In the genomic region with DNA sequence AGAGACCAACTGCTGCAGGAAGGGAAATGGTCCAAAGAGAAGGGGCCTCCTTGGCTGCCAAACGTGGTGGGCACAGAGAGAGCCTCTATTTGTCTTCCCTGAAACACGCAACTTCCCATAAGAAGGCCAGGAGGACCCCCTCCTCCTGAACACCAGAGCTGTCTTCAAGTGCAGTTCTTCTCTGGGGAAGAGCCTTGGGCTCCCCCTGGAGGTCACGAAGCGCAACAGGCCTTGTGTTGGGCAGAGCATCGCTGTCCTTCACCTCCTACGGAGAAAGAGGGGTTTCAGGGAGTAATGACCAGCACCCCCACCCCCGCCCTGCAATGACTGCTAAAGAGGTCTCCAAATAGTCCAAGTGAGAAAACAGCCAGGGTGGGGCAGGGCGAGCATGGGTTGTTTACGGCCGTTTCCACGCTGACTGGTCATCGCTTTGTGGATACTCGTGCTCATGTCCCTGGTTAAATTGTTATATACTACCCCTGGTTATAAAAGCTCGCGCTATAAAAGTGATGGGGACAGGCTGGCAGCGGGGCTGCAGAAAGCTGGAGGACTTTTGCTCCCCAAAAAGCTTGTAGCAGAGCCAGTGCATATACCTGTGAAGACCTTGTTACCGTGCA, we compare ENCODE assay signal across 8 cellular contexts.
A peak's percentile ranks its signal among the peaks of the same experiment; 100 is the strongest.
DNase-seq lines count a peak whose midpoint lies in the region; ATAC-seq and TF ChIP-seq lines count a peak whose summit lies in the region.

No MANE protein-coding gene starts in this region.

- DNase-seq in NCI-H1105 treated with DMSO at 0.1 percent for 48 hours (lab: John Stamatoyannopoulos, UW) (peak; percentile 21), NCI-H1105 (lab: John Stamatoyannopoulos, UW) (no peak), LoVo (ENCODE audit: low spot score) (peak; percentile 21), glutamatergic neuron (peak; percentile 62)
- DNase-seq in activated CD4-positive, alpha-beta memory T cell treated with anti-CD3 and anti-CD28 coated beads for 36 hours, result peak; percentile 37
- DNase-seq in stimulated activated CD4-positive, alpha-beta T cell treated with anti-CD3 and anti-CD28 coated beads, Interleukin-15, amount 100 ng/mL, for 24 hours, result peak; percentile 42

- H3K27ac Mint-ChIP-seq in activated CD4-positive, alpha-beta memory T cell treated with anti-CD3 and anti-CD28 coated beads for 36 hours, result no peak overlapping the region
- no peak overlapping the region for H3K27ac Mint-ChIP-seq in glutamatergic neuron (ENCODE audit: unreplicated experiment)

- no peaks in the 10 kb centered on the region for H3K36me3 Mint-ChIP-seq in activated CD4-positive, alpha-beta memory T cell treated with anti-CD3 and anti-CD28 coated beads for 36 hours
- H3K36me3 Mint-ChIP-seq in glutamatergic neuron (ENCODE audit: unreplicated experiment), result no peaks in the 10 kb centered on the region

- H3K4me3 Mint-ChIP-seq in activated CD4-positive, alpha-beta memory T cell treated with anti-CD3 and anti-CD28 coated beads for 36 hours, result no peak overlapping the region
- no peak overlapping the region for H3K4me3 Mint-ChIP-seq in glutamatergic neuron (ENCODE audit: unreplicated experiment)

- POLR2A ChIA-PET in activated CD4-positive, alpha-beta memory T cell treated with anti-CD3 and anti-CD28 coated beads for 36 hours (lab: Charles Lee), result no interaction called here

- H3K9me3 Mint-ChIP-seq in activated CD4-positive, alpha-beta memory T cell treated with anti-CD3 and anti-CD28 coated beads for 36 hours, result no peaks in the 10 kb centered on the region
- H3K9me3 Mint-ChIP-seq in glutamatergic neuron (ENCODE audit: unreplicated experiment), result no peaks in the 10 kb centered on the region

- ATAC-seq in HG03378 (IDR thresholded peaks at IDR 0.05; ENCODE audit: unreplicated experiment) (no peak), HG02973 (IDR thresholded peaks at IDR 0.05; ENCODE audit: unreplicated experiment) (no peak)

- H3K27me3 Mint-ChIP-seq in activated CD4-positive, alpha-beta memory T cell treated with anti-CD3 and anti-CD28 coated beads for 36 hours, result peaks cover 4% of the 10 kb centered on the region
- peaks cover 3% of the 10 kb centered on the region for H3K27me3 Mint-ChIP-seq in glutamatergic neuron (ENCODE audit: unreplicated experiment)

- peak; percentile 83 for TF ChIP-seq CTCF in glutamatergic neuron (IDR thresholded peaks at IDR 0.05; ENCODE audit: partially characterized antibody, unreplicated experiment)

- H3K4me1 Mint-ChIP-seq in activated CD4-positive, alpha-beta memory T cell treated with anti-CD3 and anti-CD28 coated beads for 36 hours (ENCODE audit: low read depth), result no peaks in the 10 kb centered on the region
- H3K4me1 Mint-ChIP-seq in glutamatergic neuron (ENCODE audit: low read depth, unreplicated experiment), result no peaks in the 10 kb centered on the region

- CTCF ChIA-PET in activated CD4-positive, alpha-beta memory T cell treated with anti-CD3 and anti-CD28 coated beads for 36 hours (lab: Charles Lee), result interaction anchor here (0.9 to 2.4 kb wide), 6 partner anchors 11 to 752 kb away, joined by 3 to 14 read pairs (median 3); no protein-coding TSS in a partner anchor

- intact Hi-C loops in activated CD4-positive, alpha-beta memory T cell treated with anti-CD3 and anti-CD28 coated beads for 36 hours (cut with micrococcal nuclease), result loop anchor here (2.0 kb wide), 1 partner anchor 186 kb away; no protein-coding TSS in a partner anchor
